In the genomic region with DNA sequence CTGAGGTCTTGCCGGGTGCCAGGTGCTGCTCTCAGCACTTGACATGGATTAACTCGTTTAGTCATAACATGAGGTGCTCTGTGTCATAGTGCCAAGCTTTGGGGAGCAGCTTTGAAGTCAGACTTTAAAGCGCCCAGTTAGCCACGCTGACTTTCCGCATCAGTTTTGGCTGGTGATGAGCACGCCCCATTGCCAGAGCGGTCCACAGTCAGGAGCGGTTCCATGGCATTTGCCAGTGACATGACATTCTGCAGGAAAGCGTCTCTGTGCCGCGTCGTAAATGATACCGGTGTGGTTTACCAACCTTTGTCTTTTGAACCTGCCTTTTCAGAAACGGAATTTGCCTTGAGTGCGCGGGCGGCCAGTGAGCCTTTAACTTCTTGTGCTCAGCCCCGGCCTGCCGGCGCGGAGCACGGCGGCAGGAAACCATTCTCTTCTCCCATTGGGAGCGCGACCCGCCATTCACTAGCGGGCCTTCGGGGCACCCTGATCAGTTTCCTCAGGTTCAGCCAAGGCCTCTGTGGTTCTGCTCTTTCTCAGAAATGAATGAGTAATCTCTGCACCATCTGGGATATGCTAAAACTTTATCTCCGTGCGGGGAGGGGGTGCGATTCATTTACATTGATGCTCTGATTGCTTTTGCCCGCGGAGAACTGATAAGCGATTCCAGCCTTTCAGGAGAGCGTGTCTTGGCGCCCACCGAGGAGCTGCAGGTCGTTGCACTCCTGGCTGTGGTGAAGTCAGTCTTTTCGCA, we compare ENCODE assay signal across 1 cellular context.
TF ChIP-seq lines count a peak whose summit lies in the region.

No MANE protein-coding gene starts in this region.

TF ChIP-seq in HepG2, 621 proteins besides CTCF, POLR2A, EP300 and RAD21 (continued from another document and continues in another):
- TF ChIP-seq, protein P1, sequence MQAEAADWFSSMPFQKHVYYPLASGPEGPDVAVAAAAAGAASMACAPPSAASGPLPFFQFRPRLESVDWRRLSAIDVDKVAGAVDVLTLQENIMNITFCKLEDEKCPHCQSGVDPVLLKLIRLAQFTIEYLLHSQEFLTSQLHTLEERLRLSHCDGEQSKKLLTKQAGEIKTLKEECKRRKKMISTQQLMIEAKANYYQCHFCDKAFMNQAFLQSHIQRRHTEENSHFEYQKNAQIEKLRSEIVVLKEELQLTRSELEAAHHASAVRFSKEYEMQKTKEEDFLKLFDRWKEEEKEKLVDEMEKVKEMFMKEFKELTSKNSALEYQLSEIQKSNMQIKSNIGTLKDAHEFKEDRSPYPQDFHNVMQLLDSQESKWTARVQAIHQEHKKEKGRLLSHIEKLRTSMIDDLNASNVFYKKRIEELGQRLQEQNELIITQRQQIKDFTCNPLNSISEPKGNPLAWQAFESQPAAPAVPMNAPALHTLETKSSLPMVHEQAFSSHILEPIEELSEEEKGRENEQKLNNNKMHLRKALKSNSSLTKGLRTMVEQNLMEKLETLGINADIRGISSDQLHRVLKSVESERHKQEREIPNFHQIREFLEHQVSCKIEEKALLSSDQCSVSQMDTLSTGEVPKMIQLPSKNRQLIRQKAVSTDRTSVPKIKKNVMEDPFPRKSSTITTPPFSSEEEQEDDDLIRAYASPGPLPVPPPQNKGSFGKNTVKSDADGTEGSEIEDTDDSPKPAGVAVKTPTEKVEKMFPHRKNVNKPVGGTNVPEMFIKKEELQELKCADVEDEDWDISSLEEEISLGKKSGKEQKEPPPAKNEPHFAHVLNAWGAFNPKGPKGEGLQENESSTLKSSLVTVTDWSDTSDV (CRISPR knock-in tag; IDR thresholded peaks at IDR 0.05), result no peak
- TF ChIP-seq, protein P2, sequence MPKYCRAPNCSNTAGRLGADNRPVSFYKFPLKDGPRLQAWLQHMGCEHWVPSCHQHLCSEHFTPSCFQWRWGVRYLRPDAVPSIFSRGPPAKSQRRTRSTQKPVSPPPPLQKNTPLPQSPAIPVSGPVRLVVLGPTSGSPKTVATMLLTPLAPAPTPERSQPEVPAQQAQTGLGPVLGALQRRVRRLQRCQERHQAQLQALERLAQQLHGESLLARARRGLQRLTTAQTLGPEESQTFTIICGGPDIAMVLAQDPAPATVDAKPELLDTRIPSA (CRISPR knock-in tag; IDR thresholded peaks at IDR 0.05; ENCODE audit: borderline replicate concordance), result no peak
- TF ChIP-seq, protein P3, sequence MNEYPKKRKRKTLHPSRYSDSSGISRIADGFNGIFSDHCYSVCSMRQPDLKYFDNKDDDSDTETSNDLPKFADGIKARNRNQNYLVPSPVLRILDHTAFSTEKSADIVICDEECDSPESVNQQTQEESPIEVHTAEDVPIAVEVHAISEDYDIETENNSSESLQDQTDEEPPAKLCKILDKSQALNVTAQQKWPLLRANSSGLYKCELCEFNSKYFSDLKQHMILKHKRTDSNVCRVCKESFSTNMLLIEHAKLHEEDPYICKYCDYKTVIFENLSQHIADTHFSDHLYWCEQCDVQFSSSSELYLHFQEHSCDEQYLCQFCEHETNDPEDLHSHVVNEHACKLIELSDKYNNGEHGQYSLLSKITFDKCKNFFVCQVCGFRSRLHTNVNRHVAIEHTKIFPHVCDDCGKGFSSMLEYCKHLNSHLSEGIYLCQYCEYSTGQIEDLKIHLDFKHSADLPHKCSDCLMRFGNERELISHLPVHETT (CRISPR knock-in tag; conservative IDR thresholded peaks at IDR 0.05), result no peak
- TF ChIP-seq ZNF496 (CRISPR knock-in tag; IDR thresholded peaks at IDR 0.05; ENCODE audit: insufficient replicate concordance), result no peak
- no peak for TF ChIP-seq ZSCAN30 (CRISPR knock-in tag; IDR thresholded peaks at IDR 0.05)
- TF ChIP-seq, protein P4, sequence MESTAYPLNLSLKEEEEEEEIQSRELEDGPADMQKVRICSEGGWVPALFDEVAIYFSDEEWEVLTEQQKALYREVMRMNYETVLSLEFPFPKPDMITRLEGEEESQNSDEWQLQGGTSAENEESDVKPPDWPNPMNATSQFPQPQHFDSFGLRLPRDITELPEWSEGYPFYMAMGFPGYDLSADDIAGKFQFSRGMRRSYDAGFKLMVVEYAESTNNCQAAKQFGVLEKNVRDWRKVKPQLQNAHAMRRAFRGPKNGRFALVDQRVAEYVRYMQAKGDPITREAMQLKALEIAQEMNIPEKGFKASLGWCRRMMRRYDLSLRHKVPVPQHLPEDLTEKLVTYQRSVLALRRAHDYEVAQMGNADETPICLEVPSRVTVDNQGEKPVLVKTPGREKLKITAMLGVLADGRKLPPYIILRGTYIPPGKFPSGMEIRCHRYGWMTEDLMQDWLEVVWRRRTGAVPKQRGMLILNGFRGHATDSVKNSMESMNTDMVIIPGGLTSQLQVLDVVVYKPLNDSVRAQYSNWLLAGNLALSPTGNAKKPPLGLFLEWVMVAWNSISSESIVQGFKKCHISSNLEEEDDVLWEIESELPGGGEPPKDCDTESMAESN (CRISPR knock-in tag; conservative IDR thresholded peaks at IDR 0.05), result 0 out of 2 replicates have a peak, but pooled peaks have one; percentile 41
- TF ChIP-seq ZNF83 (CRISPR knock-in tag; IDR thresholded peaks at IDR 0.05; ENCODE audit: borderline replicate concordance), result no peak
- TF ChIP-seq, protein P5, sequence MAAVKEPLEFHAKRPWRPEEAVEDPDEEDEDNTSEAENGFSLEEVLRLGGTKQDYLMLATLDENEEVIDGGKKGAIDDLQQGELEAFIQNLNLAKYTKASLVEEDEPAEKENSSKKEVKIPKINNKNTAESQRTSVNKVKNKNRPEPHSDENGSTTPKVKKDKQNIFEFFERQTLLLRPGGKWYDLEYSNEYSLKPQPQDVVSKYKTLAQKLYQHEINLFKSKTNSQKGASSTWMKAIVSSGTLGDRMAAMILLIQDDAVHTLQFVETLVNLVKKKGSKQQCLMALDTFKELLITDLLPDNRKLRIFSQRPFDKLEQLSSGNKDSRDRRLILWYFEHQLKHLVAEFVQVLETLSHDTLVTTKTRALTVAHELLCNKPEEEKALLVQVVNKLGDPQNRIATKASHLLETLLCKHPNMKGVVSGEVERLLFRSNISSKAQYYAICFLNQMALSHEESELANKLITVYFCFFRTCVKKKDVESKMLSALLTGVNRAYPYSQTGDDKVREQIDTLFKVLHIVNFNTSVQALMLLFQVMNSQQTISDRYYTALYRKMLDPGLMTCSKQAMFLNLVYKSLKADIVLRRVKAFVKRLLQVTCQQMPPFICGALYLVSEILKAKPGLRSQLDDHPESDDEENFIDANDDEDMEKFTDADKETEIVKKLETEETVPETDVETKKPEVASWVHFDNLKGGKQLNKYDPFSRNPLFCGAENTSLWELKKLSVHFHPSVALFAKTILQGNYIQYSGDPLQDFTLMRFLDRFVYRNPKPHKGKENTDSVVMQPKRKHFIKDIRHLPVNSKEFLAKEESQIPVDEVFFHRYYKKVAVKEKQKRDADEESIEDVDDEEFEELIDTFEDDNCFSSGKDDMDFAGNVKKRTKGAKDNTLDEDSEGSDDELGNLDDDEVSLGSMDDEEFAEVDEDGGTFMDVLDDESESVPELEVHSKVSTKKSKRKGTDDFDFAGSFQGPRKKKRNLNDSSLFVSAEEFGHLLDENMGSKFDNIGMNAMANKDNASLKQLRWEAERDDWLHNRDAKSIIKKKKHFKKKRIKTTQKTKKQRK (IDR thresholded peaks at IDR 0.05; ENCODE audit: low read length), result no peak
- no peak for TF ChIP-seq ZNF232 (CRISPR knock-in tag; IDR thresholded peaks at IDR 0.05; ENCODE audit: borderline replicate concordance)
- no peak for TF ChIP-seq PHF20 (CRISPR knock-in tag; IDR thresholded peaks at IDR 0.05)
- TF ChIP-seq ZNF569 (CRISPR knock-in tag; IDR thresholded peaks at IDR 0.05; ENCODE audit: borderline replicate concordance), result no peak
- TF ChIP-seq ZNF343 (CRISPR knock-in tag; IDR thresholded peaks at IDR 0.05), result no peak
- no peak for TF ChIP-seq ETV5 (CRISPR knock-in tag; IDR thresholded peaks at IDR 0.05; ENCODE audit: borderline replicate concordance)
- TF ChIP-seq, protein P6, sequence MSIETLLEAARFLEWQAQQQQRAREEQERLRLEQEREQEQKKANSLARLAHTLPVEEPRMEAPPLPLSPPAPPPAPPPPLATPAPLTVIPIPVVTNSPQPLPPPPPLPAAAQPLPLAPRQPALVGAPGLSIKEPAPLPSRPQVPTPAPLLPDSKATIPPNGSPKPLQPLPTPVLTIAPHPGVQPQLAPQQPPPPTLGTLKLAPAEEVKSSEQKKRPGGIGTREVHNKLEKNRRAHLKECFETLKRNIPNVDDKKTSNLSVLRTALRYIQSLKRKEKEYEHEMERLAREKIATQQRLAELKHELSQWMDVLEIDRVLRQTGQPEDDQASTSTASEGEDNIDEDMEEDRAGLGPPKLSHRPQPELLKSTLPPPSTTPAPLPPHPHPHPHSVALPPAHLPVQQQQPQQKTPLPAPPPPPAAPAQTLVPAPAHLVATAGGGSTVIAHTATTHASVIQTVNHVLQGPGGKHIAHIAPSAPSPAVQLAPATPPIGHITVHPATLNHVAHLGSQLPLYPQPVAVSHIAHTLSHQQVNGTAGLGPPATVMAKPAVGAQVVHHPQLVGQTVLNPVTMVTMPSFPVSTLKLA (IDR thresholded peaks at IDR 0.05), result no peak
- no peak for TF ChIP-seq EEA1 (CRISPR knock-in tag; IDR thresholded peaks at IDR 0.05; ENCODE audit: borderline replicate concordance)
- TF ChIP-seq ZMYM3 (CRISPR knock-in tag; IDR thresholded peaks at IDR 0.05), result no peak
- TF ChIP-seq, protein P7, sequence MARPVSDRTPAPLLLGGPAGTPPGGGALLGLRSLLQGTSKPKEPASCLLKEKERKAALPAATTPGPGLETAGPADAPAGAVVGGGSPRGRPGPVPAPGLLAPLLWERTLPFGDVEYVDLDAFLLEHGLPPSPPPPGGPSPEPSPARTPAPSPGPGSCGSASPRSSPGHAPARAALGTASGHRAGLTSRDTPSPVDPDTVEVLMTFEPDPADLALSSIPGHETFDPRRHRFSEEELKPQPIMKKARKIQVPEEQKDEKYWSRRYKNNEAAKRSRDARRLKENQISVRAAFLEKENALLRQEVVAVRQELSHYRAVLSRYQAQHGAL (CRISPR knock-in tag; IDR thresholded peaks at IDR 0.05; ENCODE audit: not compliant biosample characterization), result no peak
- TF ChIP-seq ZKSCAN1 (IDR thresholded peaks at IDR 0.05; ENCODE audit: low read length), result no peak
- TF ChIP-seq, protein P8, sequence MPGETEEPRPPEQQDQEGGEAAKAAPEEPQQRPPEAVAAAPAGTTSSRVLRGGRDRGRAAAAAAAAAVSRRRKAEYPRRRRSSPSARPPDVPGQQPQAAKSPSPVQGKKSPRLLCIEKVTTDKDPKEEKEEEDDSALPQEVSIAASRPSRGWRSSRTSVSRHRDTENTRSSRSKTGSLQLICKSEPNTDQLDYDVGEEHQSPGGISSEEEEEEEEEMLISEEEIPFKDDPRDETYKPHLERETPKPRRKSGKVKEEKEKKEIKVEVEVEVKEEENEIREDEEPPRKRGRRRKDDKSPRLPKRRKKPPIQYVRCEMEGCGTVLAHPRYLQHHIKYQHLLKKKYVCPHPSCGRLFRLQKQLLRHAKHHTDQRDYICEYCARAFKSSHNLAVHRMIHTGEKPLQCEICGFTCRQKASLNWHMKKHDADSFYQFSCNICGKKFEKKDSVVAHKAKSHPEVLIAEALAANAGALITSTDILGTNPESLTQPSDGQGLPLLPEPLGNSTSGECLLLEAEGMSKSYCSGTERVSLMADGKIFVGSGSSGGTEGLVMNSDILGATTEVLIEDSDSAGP (CRISPR knock-in tag; IDR thresholded peaks at IDR 0.05; ENCODE audit: borderline replicate concordance), result peak; percentile 44; the same call in 1 of the 2 replicates
- TF ChIP-seq SP2 (CRISPR knock-in tag; IDR thresholded peaks at IDR 0.05), result peak; percentile 50
- TF ChIP-seq, protein P9, sequence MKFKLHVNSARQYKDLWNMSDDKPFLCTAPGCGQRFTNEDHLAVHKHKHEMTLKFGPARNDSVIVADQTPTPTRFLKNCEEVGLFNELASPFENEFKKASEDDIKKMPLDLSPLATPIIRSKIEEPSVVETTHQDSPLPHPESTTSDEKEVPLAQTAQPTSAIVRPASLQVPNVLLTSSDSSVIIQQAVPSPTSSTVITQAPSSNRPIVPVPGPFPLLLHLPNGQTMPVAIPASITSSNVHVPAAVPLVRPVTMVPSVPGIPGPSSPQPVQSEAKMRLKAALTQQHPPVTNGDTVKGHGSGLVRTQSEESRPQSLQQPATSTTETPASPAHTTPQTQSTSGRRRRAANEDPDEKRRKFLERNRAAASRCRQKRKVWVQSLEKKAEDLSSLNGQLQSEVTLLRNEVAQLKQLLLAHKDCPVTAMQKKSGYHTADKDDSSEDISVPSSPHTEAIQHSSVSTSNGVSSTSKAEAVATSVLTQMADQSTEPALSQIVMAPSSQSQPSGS (CRISPR knock-in tag; IDR thresholded peaks at IDR 0.05), result no peak
- no peak for TF ChIP-seq KLF16 (CRISPR knock-in tag; IDR thresholded peaks at IDR 0.05)
- no peak for TF ChIP-seq NCOR1 (IDR thresholded peaks at IDR 0.05; ENCODE audit: borderline replicate concordance, low read length)
- TF ChIP-seq KLF6 (CRISPR knock-in tag; IDR thresholded peaks at IDR 0.05), result no peak
- TF ChIP-seq, protein P10, sequence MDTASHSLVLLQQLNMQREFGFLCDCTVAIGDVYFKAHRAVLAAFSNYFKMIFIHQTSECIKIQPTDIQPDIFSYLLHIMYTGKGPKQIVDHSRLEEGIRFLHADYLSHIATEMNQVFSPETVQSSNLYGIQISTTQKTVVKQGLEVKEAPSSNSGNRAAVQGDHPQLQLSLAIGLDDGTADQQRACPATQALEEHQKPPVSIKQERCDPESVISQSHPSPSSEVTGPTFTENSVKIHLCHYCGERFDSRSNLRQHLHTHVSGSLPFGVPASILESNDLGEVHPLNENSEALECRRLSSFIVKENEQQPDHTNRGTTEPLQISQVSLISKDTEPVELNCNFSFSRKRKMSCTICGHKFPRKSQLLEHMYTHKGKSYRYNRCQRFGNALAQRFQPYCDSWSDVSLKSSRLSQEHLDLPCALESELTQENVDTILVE (CRISPR knock-in tag; IDR thresholded peaks at IDR 0.05), result no peak
- TF ChIP-seq NFE2 (CRISPR knock-in tag; IDR thresholded peaks at IDR 0.05), result no peak
- no peak for TF ChIP-seq HNRNPK (IDR thresholded peaks at IDR 0.05; ENCODE audit: low read depth, low read length, poor library complexity, severe bottlenecking)
- TF ChIP-seq SP140L (CRISPR knock-in tag; IDR thresholded peaks at IDR 0.05; ENCODE audit: borderline replicate concordance), result no peak
- TF ChIP-seq IKZF1 (IDR thresholded peaks at IDR 0.05), result no peak
- no peak for TF ChIP-seq SATB2 (CRISPR knock-in tag; IDR thresholded peaks at IDR 0.05)
- no peak for TF ChIP-seq BCL6 (CRISPR knock-in tag; IDR thresholded peaks at IDR 0.05)
- peak; percentile 26; the same call in 1 of the 2 replicates for TF ChIP-seq MEIS2 (CRISPR knock-in tag; IDR thresholded peaks at IDR 0.05)
- no peak for TF ChIP-seq SIN3A (IDR thresholded peaks at IDR 0.05; ENCODE audit: borderline replicate concordance, low read depth, low read length)
- no peak for TF ChIP-seq HIVEP1 (CRISPR knock-in tag; IDR thresholded peaks at IDR 0.05)
- TF ChIP-seq, protein P11, sequence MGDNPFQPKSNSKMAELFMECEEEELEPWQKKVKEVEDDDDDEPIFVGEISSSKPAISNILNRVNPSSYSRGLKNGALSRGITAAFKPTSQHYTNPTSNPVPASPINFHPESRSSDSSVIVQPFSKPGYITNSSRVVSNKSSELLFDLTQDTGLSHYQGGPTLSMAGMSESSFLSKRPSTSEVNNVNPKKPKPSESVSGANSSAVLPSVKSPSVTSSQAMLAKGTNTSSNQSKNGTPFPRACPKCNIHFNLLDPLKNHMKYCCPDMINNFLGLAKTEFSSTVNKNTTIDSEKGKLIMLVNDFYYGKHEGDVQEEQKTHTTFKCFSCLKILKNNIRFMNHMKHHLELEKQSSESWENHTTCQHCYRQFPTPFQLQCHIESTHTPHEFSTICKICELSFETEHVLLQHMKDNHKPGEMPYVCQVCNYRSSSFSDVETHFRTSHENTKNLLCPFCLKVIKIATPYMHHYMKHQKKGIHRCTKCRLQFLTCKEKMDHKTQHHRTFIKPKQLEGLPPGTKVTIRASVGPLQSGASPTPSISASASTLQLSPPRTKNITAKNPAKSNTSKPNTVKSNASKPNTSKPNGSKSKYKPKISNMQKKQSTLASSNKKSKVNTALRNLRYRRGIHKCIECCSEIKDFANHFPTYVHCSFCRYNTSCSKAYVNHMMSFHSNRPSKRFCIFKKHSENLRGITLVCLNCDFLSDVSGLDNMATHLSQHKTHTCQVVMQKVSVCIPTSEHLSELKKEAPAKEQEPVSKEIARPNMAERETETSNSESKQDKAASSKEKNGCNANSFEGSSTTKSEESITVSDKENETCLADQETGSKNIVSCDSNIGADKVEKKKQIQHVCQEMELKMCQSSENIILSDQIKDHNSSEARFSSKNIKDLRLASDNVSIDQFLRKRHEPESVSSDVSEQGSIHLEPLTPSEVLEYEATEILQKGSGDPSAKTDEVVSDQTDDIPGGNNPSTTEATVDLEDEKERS (CRISPR knock-in tag; IDR thresholded peaks at IDR 0.05), result no peak
